In genomic region chr1:6244401-6245054, GRCh38 we compare ENCODE assay signal across 1 cellular context.
TF ChIP-seq lines count a peak whose summit lies in the region.

No MANE protein-coding gene starts in this region.

TF ChIP-seq in endothelial cell of umbilical vein, 7 proteins besides CTCF, POLR2A, EP300 and RAD21:
- no peak for TF ChIP-seq FOS (IDR thresholded peaks at IDR 0.05; ENCODE audit: borderline replicate concordance, insufficient read depth, low read length)
- TF ChIP-seq MYC (IDR thresholded peaks at IDR 0.05; ENCODE audit: low read depth, low read length): no peak
- TF ChIP-seq POLR2AphosphoS5 (IDR thresholded peaks at IDR 0.05; ENCODE audit: insufficient read depth, low read depth, low read length): no peak
- no peak for TF ChIP-seq GATA2 (IDR thresholded peaks at IDR 0.05; ENCODE audit: insufficient read depth, insufficient read length, low read depth, low read length)
- TF ChIP-seq JUN (IDR thresholded peaks at IDR 0.05; ENCODE audit: borderline replicate concordance, insufficient read depth, insufficient read length, low read depth): no peak
- no peak for TF ChIP-seq MAX (IDR thresholded peaks at IDR 0.05; ENCODE audit: insufficient read depth, insufficient read length)
- peak; percentile 17 for TF ChIP-seq EZH2 (IDR thresholded peaks at IDR 0.05; ENCODE audit: borderline replicate concordance, low read depth, low read length, severe bottlenecking)
